10 cellular contexts compared by ENCODE assay signal in the genomic region with DNA sequence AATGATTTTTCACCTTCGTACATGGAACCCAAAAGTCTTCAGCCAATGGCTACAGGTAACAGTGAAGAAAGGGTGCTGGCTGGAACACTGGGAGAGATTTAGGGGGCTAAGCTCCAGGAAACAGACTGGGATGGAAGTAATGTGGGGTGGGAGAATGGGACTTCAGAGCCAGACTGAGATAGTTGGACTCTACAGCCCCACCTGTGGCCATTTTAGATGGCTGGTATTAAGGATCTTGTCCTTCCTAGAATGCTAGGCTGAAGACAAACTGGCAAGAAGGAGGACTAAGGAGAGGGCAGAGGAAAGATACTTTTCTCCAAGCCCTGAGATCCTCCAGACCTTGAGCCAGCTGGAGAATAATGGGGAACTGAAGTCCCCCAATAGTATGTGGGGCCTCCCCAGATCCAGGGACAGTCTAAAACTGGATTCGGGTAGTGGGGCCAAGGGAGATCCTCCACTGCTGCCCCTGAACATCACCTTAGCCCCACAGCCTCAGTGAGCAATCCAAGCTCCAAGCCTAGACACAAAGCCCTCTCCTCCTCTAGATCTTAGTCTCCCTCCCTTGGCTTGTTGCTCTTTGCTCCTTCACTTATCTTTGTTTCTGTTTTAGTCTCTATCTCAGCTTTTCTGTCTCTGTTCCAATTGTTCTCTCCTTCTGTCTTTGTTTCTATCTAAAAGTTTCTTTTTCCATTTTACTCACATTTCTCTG. TPM values are rescaled to one million over a fixed set of nuclear protein-coding genes. Genes with fewer than 3 reads are reported as not detected.
DNase-seq lines count a peak whose midpoint lies in the region; ATAC-seq and TF ChIP-seq lines count a peak whose summit lies in the region.
"Had no signal": no experiment of that assay in that cellular context is flagged by ENCODE, and none has a peak within 500 bp of the region (broad histone marks: within the 10 kb centered on the region; RNA-seq: fewer than 3 reads in every experiment).

No MANE protein-coding gene starts in this region.

- peak overlapping the region; percentile 13 for H3K4me3 Mint-ChIP-seq in activated CD4-positive, alpha-beta T cell treated with anti-CD3 and anti-CD28 coated beads, Interleukin-2, amount 10 ng/mL, durations not matched to agents 24 days and 14 days
- H3K4me3 Mint-ChIP-seq in endodermal cell, result no peak overlapping the region

- no peaks in the 10 kb centered on the region for H3K36me3 ChIP-seq in OCI-LY1 (ENCODE audit: insufficient read depth, low read length)
- no peaks in the 10 kb centered on the region for H3K36me3 ChIP-seq in endodermal cell (ENCODE audit: control insufficient read depth, insufficient read depth, low read length)
- no peaks in the 10 kb centered on the region for H3K36me3 ChIP-seq in skeletal muscle tissue (ENCODE audit: control insufficient read depth in 3 of 3, insufficient read depth in 3 of 3, low read length in 3 of 3)
- H3K36me3 ChIP-seq: neutrophil had no signal

- H3K4me1 Mint-ChIP-seq in activated CD4-positive, alpha-beta T cell treated with anti-CD3 and anti-CD28 coated beads, Interleukin-2, amount 10 ng/mL, durations not matched to agents 24 days and 14 days, result peaks cover 43% of the 10 kb centered on the region
- H3K4me1 Mint-ChIP-seq in endodermal cell, result peaks cover 32% of the 10 kb centered on the region

- no peaks in the 10 kb centered on the region for H3K9me2 ChIP-seq in OCI-LY1 (ENCODE audit: low read depth, low read length)

- H3K27me3 ChIP-seq in OCI-LY1 (ENCODE audit: insufficient read depth, low read length) (no peaks in the 10 kb centered on the region), endodermal cell (ENCODE audit: control insufficient read depth, insufficient read depth, low read length, poor library complexity, severe bottlenecking) (peaks cover 9% of the 10 kb centered on the region), skeletal muscle tissue (ENCODE audit: control insufficient read depth in 3 of 3, insufficient read depth in 3 of 3, low read length in 3 of 3) (no peaks in the 10 kb centered on the region)

- no peaks in the 10 kb centered on the region for H3K9me3 Mint-ChIP-seq in activated CD4-positive, alpha-beta T cell treated with anti-CD3 and anti-CD28 coated beads, Interleukin-2, amount 10 ng/mL, durations not matched to agents 24 days and 14 days
- no peaks in the 10 kb centered on the region for H3K9me3 Mint-ChIP-seq in endodermal cell

- H2AFZ ChIP-seq in OCI-LY1 (ENCODE audit: low read length), result no peak overlapping the region

- no peaks in the 10 kb centered on the region for H3F3A ChIP-seq in OCI-LY1 (ENCODE audit: insufficient read depth, low read length)

- ATAC-seq in HG02885 (IDR thresholded peaks at IDR 0.05; ENCODE audit: poor library complexity, unreplicated experiment), result no peak

- H3K27ac ChIP-seq in OCI-LY1 (ENCODE audit: low read depth, low read length, poor library complexity, severe bottlenecking) (no peak overlapping the region), endodermal cell (ENCODE audit: low read depth, low read length) (no peak overlapping the region), skeletal muscle tissue (ENCODE audit: low read depth, low read length) (peak overlapping the region; percentile 71)
- H3K27ac ChIP-seq: neutrophil had no signal

- no peaks in the 10 kb centered on the region for H3K4me1 ChIP-seq in OCI-LY1 (ENCODE audit: insufficient read depth, low read length, severe bottlenecking)
- peaks cover 8% of the 10 kb centered on the region for H3K4me1 ChIP-seq in endodermal cell (ENCODE audit: control insufficient read depth, insufficient read depth, low read length)
- H3K4me1 ChIP-seq in skeletal muscle tissue (ENCODE audit: control insufficient read depth in 3 of 3, insufficient read depth in 3 of 3, low read length in 3 of 3), result peaks cover 8 to 16% (median 15%) of the 10 kb centered on the region in 3 donors

- no peak for DNase-seq in activated CD4-positive, alpha-beta T cell treated with anti-CD3 and anti-CD28 coated beads, Interleukin-2, amount 10 ng/mL, durations not matched to agents 24 days and 14 days
- no peak for DNase-seq in activated CD4-positive, alpha-beta T cell treated with anti-CD3 and anti-CD28 coated beads for 48 hours
- DNase-seq in endodermal cell (peak; percentile 79), NCI-H2081 treated with DMSO at 0.1 percent for 48 hours (lab: John Stamatoyannopoulos, UW) (no peak), NCI-H146 (lab: John Stamatoyannopoulos, UW) (no peak)
- DNase-seq: NCI-H69 had no signal

- H3K79me2 ChIP-seq in OCI-LY1 (ENCODE audit: insufficient read depth, low read length), result no peaks in the 10 kb centered on the region

- 91 to 100% methylated on average over 2 of the region's 2 CpGs for WGBS in endodermal cell (ENCODE audit: insufficient coverage in 1 of 2, insufficient read length in 1 of 2), 2 experiments

- H3K4me2 ChIP-seq in OCI-LY1 (ENCODE audit: low read length), result no peak overlapping the region

- peak overlapping the region; percentile 75 for H3K27ac Mint-ChIP-seq in activated CD4-positive, alpha-beta T cell treated with anti-CD3 and anti-CD28 coated beads, Interleukin-2, amount 10 ng/mL, durations not matched to agents 24 days and 14 days
- H3K27ac Mint-ChIP-seq in endodermal cell, result no peak overlapping the region

- H3K9ac ChIP-seq in OCI-LY1 (ENCODE audit: low read length) (no peak overlapping the region), endodermal cell (ENCODE audit: extremely low read depth, low read length, poor library complexity, severe bottlenecking) (no peak overlapping the region), skeletal muscle tissue (ENCODE audit: low read depth in 1 of 3, low read length in 3 of 3) (no peak overlapping the region)

- H3K9me3 ChIP-seq in OCI-LY1 (ENCODE audit: low read length) (no peaks in the 10 kb centered on the region), endodermal cell (ENCODE audit: control insufficient read depth, low read length) (no peaks in the 10 kb centered on the region), skeletal muscle tissue (ENCODE audit: control insufficient read depth in 3 of 3, low read length in 3 of 3) (no peaks in the 10 kb centered on the region)
- H3K9me3 ChIP-seq: neutrophil had no signal

- 0 out of 2 replicates have a peak, but pooled peaks have one; percentile 21 for TF ChIP-seq CTCF in OCI-LY1 (IDR thresholded peaks at IDR 0.05; ENCODE audit: low read length)
- TF ChIP-seq CTCF in endodermal cell (conservative IDR thresholded peaks at IDR 0.05), result peak; percentile 75

- no peaks in the 10 kb centered on the region for H4K20me1 ChIP-seq in OCI-LY1 (ENCODE audit: insufficient read depth, low read length)

- H3K27me3 Mint-ChIP-seq in activated CD4-positive, alpha-beta T cell treated with anti-CD3 and anti-CD28 coated beads, Interleukin-2, amount 10 ng/mL, durations not matched to agents 24 days and 14 days, result peaks cover 12% of the 10 kb centered on the region
- peaks cover 11% of the 10 kb centered on the region for H3K27me3 Mint-ChIP-seq in endodermal cell (ENCODE audit: insufficient read depth)

- no peaks in the 10 kb centered on the region for H3K36me3 Mint-ChIP-seq in activated CD4-positive, alpha-beta T cell treated with anti-CD3 and anti-CD28 coated beads, Interleukin-2, amount 10 ng/mL, durations not matched to agents 24 days and 14 days (ENCODE audit: low read depth)
- no peaks in the 10 kb centered on the region for H3K36me3 Mint-ChIP-seq in endodermal cell (ENCODE audit: low read depth)

- H3K4me3 ChIP-seq in OCI-LY1 (ENCODE audit: low read depth, low read length, poor library complexity, severe bottlenecking) (no peak overlapping the region), endodermal cell (ENCODE audit: low read length) (no peak overlapping the region), skeletal muscle tissue (ENCODE audit: low read length in 3 of 3) (no peak overlapping the region)

- intact Hi-C loops in activated CD4-positive, alpha-beta T cell treated with anti-CD3 and anti-CD28 coated beads, Interleukin-2, amount 10 ng/mL, durations not matched to agents 24 days and 14 days (cut with micrococcal nuclease), result loop anchor here (1.0 to 10.0 kb wide), 4 partner anchors 16 to 520 kb away; a partner anchor contains a TSS

RNA-seq across cellular contexts. Expression of a gene that starts 16.1 kb away (rescaled TPM):
- 78.9 and 80.6 TPM in 2 replicates for total RNA-seq in activated CD4-positive, alpha-beta T cell treated with anti-CD3 and anti-CD28 coated beads, Interleukin-2, amount 10 ng/mL, durations not matched to agents 24 days and 14 days
- total RNA-seq in endodermal cell, result 10 to 100 TPM; 75.1 to 99.7 TPM
- polyA plus RNA-seq in endodermal cell (2013, experiment 1 of 2), result 48.4 TPM
- polyA plus RNA-seq in endodermal cell (2013, experiment 2 of 2), result 43.3 TPM
- total RNA-seq in skeletal muscle tissue, result 39.7 TPM
